1 cellular context compared by ENCODE assay signal in the genomic region with DNA sequence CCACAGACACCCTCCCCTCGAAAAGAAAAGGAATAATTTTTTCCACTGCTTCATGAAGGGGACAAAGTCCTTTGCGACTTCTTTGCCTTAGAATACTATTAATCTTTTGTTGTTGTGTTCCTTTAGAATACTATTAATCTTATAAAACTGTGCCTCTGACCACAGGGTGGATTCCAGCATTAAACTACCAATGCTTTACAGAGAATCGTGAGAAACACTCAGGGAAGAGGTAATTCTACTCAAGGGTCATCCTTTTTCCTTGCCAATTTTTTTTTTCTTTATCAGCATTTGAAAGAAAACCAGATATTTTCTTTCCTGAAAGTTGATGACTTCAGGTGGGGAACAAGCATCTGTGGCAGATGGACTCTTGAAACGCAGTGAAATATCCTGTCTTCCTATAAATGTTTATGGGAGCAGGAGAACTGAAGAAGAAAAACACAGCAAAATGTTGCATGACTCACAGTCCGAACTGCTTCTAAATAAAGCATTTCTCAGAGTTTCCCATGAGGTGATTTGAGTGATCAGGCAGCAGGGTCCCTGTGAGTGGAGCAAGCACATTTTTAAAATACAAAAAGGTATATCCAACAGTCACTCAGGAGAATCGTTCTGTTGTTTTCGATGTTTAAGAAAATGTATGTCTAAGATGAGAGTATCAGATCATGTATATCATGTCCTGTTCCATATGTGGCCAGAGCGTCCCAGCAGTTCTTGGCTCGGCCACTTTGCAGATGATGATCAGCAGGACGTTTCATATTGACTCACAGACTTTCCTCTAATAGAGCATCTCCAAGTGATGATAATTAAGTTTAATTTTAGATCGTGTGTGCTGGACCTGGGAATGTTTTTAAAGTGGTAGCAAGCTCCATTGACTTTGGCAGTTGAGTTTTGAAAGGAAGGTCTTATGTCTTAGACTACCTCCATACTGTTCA.
TF ChIP-seq lines count a peak whose summit lies in the region.

No MANE protein-coding gene starts in this region.

TF ChIP-seq in K562, 482 proteins besides CTCF, POLR2A, EP300 and RAD21 (continued from another document):
- TF ChIP-seq, protein P1, sequence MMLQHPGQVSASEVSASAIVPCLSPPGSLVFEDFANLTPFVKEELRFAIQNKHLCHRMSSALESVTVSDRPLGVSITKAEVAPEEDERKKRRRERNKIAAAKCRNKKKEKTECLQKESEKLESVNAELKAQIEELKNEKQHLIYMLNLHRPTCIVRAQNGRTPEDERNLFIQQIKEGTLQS (IDR thresholded peaks at IDR 0.05): peak; percentile 45; the same call in 1 of the 2 replicates
- TF ChIP-seq, protein P1 (CRISPR knock-in tag; conservative IDR thresholded peaks at IDR 0.05): no peak
- 0 out of 2 replicates have a peak, but pooled peaks have one; percentile 34 for TF ChIP-seq ZNF197 (CRISPR knock-in tag; IDR thresholded peaks at IDR 0.05; ENCODE audit: low read depth)
- TF ChIP-seq FOSL1 (tag; conservative IDR thresholded peaks at IDR 0.05): peak; percentile 60
